8 cellular contexts compared by ENCODE assay signal in genomic region chr12:6540181-6540877, GRCh38. TPM values are rescaled to one million over a fixed set of nuclear protein-coding genes. Genes with fewer than 3 reads are reported as not detected.
DNase-seq lines count a peak whose midpoint lies in the region; ATAC-seq and TF ChIP-seq lines count a peak whose summit lies in the region.

No MANE protein-coding gene starts in this region.

- no peak overlapping the region for H2AFZ ChIP-seq in GM23248

- TF ChIP-seq CTCF in AG09309 (IDR thresholded peaks at IDR 0.05; ENCODE audit: control insufficient read depth, insufficient read depth, low read depth, low read length, missing control alignments) (no peak), cardiac muscle cell (IDR thresholded peaks at IDR 0.05; ENCODE audit: low read depth, low read length) (no peak), retinal pigment epithelial cell (conservative IDR thresholded peaks at IDR 0.05; ENCODE audit: low read depth, low read length) (no peak)

- peak; percentile 84 for DNase-seq in AG09309 (ENCODE audit: low read depth)
- DNase-seq in GM23248, result peak; percentile 99
- peak; percentile 65 for DNase-seq in NCI-H82 treated with DMSO at 0.1 percent for 48 hours (lab: John Stamatoyannopoulos, UW; ENCODE audit: unreplicated experiment)
- peak; percentile 77 to 97 for DNase-seq in cardiac muscle cell (ENCODE audit: low read depth in 1 of 2, low spot score in 1 of 2)
- peak; percentile 35 for DNase-seq in retinal pigment epithelial cell (ENCODE audit: low read depth)

- peak overlapping the region; percentile 68 for H3K9ac ChIP-seq in GM23248

- H3K27me3 ChIP-seq in GM23248 (replicated peaks; ENCODE audit: insufficient read depth) (no peaks in the 10 kb centered on the region), cardiac muscle cell (no peaks in the 10 kb centered on the region)

- no peaks in the 10 kb centered on the region for H3K27me3 Mint-ChIP-seq in activated naive CD4-positive, alpha-beta T cell treated with anti-CD3 and anti-CD28 coated beads, Interleukin-2, amount 50 U/mL, for 24 hours

- 8 to 11% methylated on average over 34 to 35 of the region's 35 CpGs for WGBS in GM23248 (ENCODE audit: low coverage in 1 of 2, low lambda C conversion rate in 2 of 2, missing lambda C conversion rate in 2 of 2), 2 experiments

- peaks cover 34% of the 10 kb centered on the region for H3K4me1 ChIP-seq in GM23248 (ENCODE audit: insufficient read depth)
- H3K4me1 ChIP-seq in cardiac muscle cell (ENCODE audit: low read depth), result peaks cover 20% of the 10 kb centered on the region

- H3K4me3 ChIP-seq in AG09309 (ENCODE audit: control insufficient read depth, low read depth, low read length) (no peak overlapping the region), GM23248 (peak overlapping the region; percentile 47), cardiac muscle cell (no peak overlapping the region), retinal pigment epithelial cell (ENCODE audit: low read length) (no peak overlapping the region)

- peak overlapping the region; percentile 17 for H3K27ac Mint-ChIP-seq in activated naive CD4-positive, alpha-beta T cell treated with anti-CD3 and anti-CD28 coated beads, Interleukin-2, amount 50 U/mL, for 24 hours

- TF ChIP-seq POLR2A in GM18505 (IDR thresholded peaks at IDR 0.05; ENCODE audit: borderline replicate concordance, extremely low read depth, insufficient read depth, insufficient read length), result no peak

- peaks cover 74% of the 10 kb centered on the region for H3K79me2 ChIP-seq in GM23248 (ENCODE audit: insufficient read depth)

- peak overlapping the region; percentile 76 for H3K4me3 Mint-ChIP-seq in activated naive CD4-positive, alpha-beta T cell treated with anti-CD3 and anti-CD28 coated beads, Interleukin-2, amount 50 U/mL, for 24 hours

- in situ Hi-C loops in GM23248 (cut with MboI), result no loop called here

- ATAC-seq in GM18505 (IDR thresholded peaks at IDR 0.05; ENCODE audit: unreplicated experiment) (no peak), HG03520 (IDR thresholded peaks at IDR 0.05; ENCODE audit: unreplicated experiment) (no peak)

- H3K36me3 ChIP-seq in GM23248 (ENCODE audit: low read depth) (peaks cover 30% of the 10 kb centered on the region), cardiac muscle cell (peaks cover 26% of the 10 kb centered on the region)

- H4K20me1 ChIP-seq in GM23248 (ENCODE audit: insufficient read depth), result peaks cover 13% of the 10 kb centered on the region

- H3K9me3 Mint-ChIP-seq in activated naive CD4-positive, alpha-beta T cell treated with anti-CD3 and anti-CD28 coated beads, Interleukin-2, amount 50 U/mL, for 24 hours, result no peaks in the 10 kb centered on the region

- H3K4me1 Mint-ChIP-seq in activated naive CD4-positive, alpha-beta T cell treated with anti-CD3 and anti-CD28 coated beads, Interleukin-2, amount 50 U/mL, for 24 hours, result peaks cover 46% of the 10 kb centered on the region

- H3F3A ChIP-seq in GM23248 (ENCODE audit: insufficient read depth), result peaks cover 72% of the 10 kb centered on the region

- no peaks in the 10 kb centered on the region for H3K9me3 ChIP-seq in GM23248 (ENCODE audit: low read depth)
- no peaks in the 10 kb centered on the region for H3K9me3 ChIP-seq in cardiac muscle cell (ENCODE audit: low read depth)

- H3K36me3 Mint-ChIP-seq in activated naive CD4-positive, alpha-beta T cell treated with anti-CD3 and anti-CD28 coated beads, Interleukin-2, amount 50 U/mL, for 24 hours, result peaks cover 13% of the 10 kb centered on the region

- H3K27ac ChIP-seq in GM23248 (peak overlapping the region; percentile 96), cardiac muscle cell (peak overlapping the region; percentile 54)

- peak overlapping the region; percentile 76 for H3K4me2 ChIP-seq in GM23248 (ENCODE audit: unreplicated experiment)

- no peaks in the 10 kb centered on the region for H3K9me2 ChIP-seq in GM23248 (ENCODE audit: insufficient read depth)

RNA-seq across cellular contexts. Expression of gene GAPDH, which starts 6.0 kb away (rescaled TPM):
- total RNA-seq in GM23248 (2014; rRNA removed; shearing (Covaris generic)), result 6,196 and 7,726 TPM in 2 replicates
- polyA plus RNA-seq in GM23248 (2016; fragmentation: Nextera tagmentation; extraction: Ambion mirVana) (7,868 and 8,138 TPM in 2 replicates), cardiac muscle cell (11,564 and 14,299 TPM in 2 replicates)
- 8,013 and 12,904 TPM in 2 replicates for total RNA-seq in cardiac muscle cell

RNA-seq across cellular contexts. Expression of gene IFFO1, which starts 15.5 kb away (rescaled TPM):
- total RNA-seq in GM23248 (2014; rRNA removed; shearing (Covaris generic)), result 18.0 and 19.7 TPM in 2 replicates
- 14.5 and 19.2 TPM in 2 replicates for polyA plus RNA-seq in GM23248 (2016; fragmentation: Nextera tagmentation; extraction: Ambion mirVana)
- total RNA-seq in cardiac muscle cell, result 18.0 and 29.0 TPM in 2 replicates
- 25.4 and 28.4 TPM in 2 replicates for polyA plus RNA-seq in cardiac muscle cell

RNA-seq across cellular contexts. Expression of gene NOP2, which starts 27.8 kb away (rescaled TPM):
- 44.3 TPM in 2 replicates for total RNA-seq in GM23248 (2014; rRNA removed; shearing (Covaris generic))
- polyA plus RNA-seq in GM23248 (2016; fragmentation: Nextera tagmentation; extraction: Ambion mirVana), result 27.0 and 31.8 TPM in 2 replicates
- 20.4 and 45.5 TPM in 2 replicates for total RNA-seq in cardiac muscle cell
- polyA plus RNA-seq in cardiac muscle cell, result 36.2 and 38.2 TPM in 2 replicates

RNA-seq across cellular contexts. Expression of gene NCAPD2, which starts 46.4 kb away (rescaled TPM):
- 26.3 and 46.8 TPM in 2 replicates for total RNA-seq in GM23248 (2014; rRNA removed; shearing (Covaris generic))
- polyA plus RNA-seq in GM23248 (2016; fragmentation: Nextera tagmentation; extraction: Ambion mirVana) (15.5 and 17.6 TPM in 2 replicates), cardiac muscle cell (20.2 and 70.7 TPM in 2 replicates)
- total RNA-seq in cardiac muscle cell, result 134 and 156 TPM in 2 replicates

RNA-seq across cellular contexts. Expression of gene MRPL51, which starts 47.3 kb away (rescaled TPM):
- total RNA-seq in GM23248 (2014; rRNA removed; shearing (Covaris generic)), result 29.8 and 68.3 TPM in 2 replicates
- polyA plus RNA-seq in GM23248 (2016; fragmentation: Nextera tagmentation; extraction: Ambion mirVana) (286 and 301 TPM in 2 replicates), cardiac muscle cell (279 and 308 TPM in 2 replicates)
- 75.1 and 104 TPM in 2 replicates for total RNA-seq in cardiac muscle cell

Comparison
In these comparisons a context has a peak if more than half of its experiments do, and no peak if none do; other contexts are left out.
1. DNase-seq: peak in every context shown above with its lines; median percentile 99 in GM23248; 87 in cardiac muscle cell; 84 in AG09309; 65 in NCI-H82 treated with DMSO at 0.1 percent for 48 hours; 35 in retinal pigment epithelial cell.